ENCODE assay signal across 27 cellular contexts in the genomic region with DNA sequence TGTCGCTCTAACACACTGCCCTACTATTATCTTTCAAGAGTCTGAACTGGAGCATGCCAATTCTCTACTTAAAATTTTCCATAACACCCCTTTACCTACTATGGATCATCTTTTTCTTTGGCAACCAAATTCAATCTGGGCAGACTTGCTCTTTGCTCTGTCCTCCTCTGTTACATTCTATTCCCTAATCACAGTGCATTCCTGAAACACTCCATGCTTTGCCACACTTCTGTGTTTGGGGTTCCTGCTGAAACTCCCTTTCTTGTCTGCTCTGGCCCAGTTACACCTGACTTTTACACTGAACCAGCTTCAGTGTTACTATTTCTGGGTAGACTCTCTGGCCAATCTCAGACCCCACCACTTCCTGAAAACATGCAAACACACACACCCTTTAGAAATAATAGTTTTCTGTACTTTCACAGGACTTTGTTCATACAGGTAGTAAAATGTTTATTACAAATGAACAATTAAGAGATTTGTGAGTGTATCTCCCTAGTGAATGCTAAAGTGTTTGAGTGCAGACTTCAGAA.
"Had no signal": no experiment of that assay in that cellular context is flagged by ENCODE, and none has a peak within 500 bp of the region (broad histone marks: within the 10 kb centered on the region; RNA-seq: fewer than 3 reads in every experiment).

No MANE protein-coding gene starts in this region.

- H3K4me3 ChIP-seq: left lung, lower lobe of right lung, pancreas, prostate gland, skin epidermis, stomach, testis, thyroid gland, transverse colon, upper lobe of left lung, vagina had no signal

- ATAC-seq: left colon; left lung; lower lobe of right lung; naive thymus-derived CD8-positive, alpha-beta T cell; pancreas; sciatic nerve; stimulated activated naive B cell treated with anti-CD40 and anti-IgM and Interleukin-4, amounts not matched to agents 10 μg/mL and 1 μg/mL and 100 μg/mL, for 72 hours; stimulated activated naive CD8-positive, alpha-beta T cell treated with anti-CD3 and anti-CD28 coated beads, Interleukin-15, Interleukin-2, amounts not matched to agents 100 U/mL and 50 U/mL, for 24 hours had no signal

- H3K27me3 ChIP-seq: left lung, pancreas, stomach, testis, thyroid gland, transverse colon, upper lobe of left lung, vagina had no signal

- H3K9me3 ChIP-seq: left lung, lower lobe of right lung, pancreas, prostate gland, stomach, testis, thyroid gland, transverse colon, upper lobe of left lung, vagina had no signal

- DNase-seq: left colon; left lung; lower lobe of right lung; mammary epithelial cell; mesenchymal stem cell; naive thymus-derived CD8-positive, alpha-beta T cell; nucleus accumbens; pancreas; posterior cingulate gyrus; retina; right cardiac atrium; stimulated activated CD4-positive, alpha-beta T cell treated with anti-CD3 and anti-CD28 coated beads, Interleukin-12 subunit alpha, Interleukin-12 subunit beta, amount 100 ng/mL, for 4 hours; stimulated activated CD4-positive, alpha-beta T cell treated with anti-CD3 and anti-CD28 coated beads, Interleukin-15, amount 100 ng/mL, for 24 hours; stimulated activated CD4-positive, alpha-beta T cell treated with anti-CD3 and anti-CD28 coated beads, Interleukin-2, amount 100 ng/mL, for 24 hours; stimulated activated CD4-positive, alpha-beta T cell treated with anti-CD3 and anti-CD28 coated beads, Interleukin-4, amount 100 ng/mL, for 1 hour; stimulated activated naive B cell treated with anti-CD40 and anti-IgM and Interleukin-4, amounts not matched to agents 10 μg/mL and 1 μg/mL and 100 μg/mL, for 72 hours; stimulated activated naive CD8-positive, alpha-beta T cell treated with anti-CD3 and anti-CD28 coated beads, Interleukin-15, Interleukin-2, amounts not matched to agents 100 U/mL and 50 U/mL, for 24 hours; stomach; testis; thyroid gland; transverse colon; upper lobe of left lung had no signal

- FAIRE-seq: keratinocyte, pancreas had no signal

- H3K36me3 ChIP-seq: left lung, lower lobe of right lung, pancreas, prostate gland, stomach, thyroid gland, transverse colon, upper lobe of left lung, vagina had no signal

- H3K4me1 ChIP-seq: left lung, lower lobe of right lung, pancreas, prostate gland, stomach, testis, thyroid gland, transverse colon, upper lobe of left lung, vagina had no signal

- H3K27ac ChIP-seq: left lung, lower lobe of right lung, pancreas, prostate gland, skin epidermis, stomach, testis, thyroid gland, transverse colon, upper lobe of left lung, vagina had no signal
